In genomic region chr3:137332296-137332695, GRCh38 we compare ENCODE assay signal across 20 cellular contexts.
DNase-seq lines count a peak whose midpoint lies in the region; ATAC-seq, FAIRE-seq and TF ChIP-seq lines count a peak whose summit lies in the region.
"Had no signal": no experiment of that assay in that cellular context is flagged by ENCODE, and none has a peak within 500 bp of the region (broad histone marks: within the 10 kb centered on the region; RNA-seq: fewer than 3 reads in every experiment).

No MANE protein-coding gene starts in this region.

- peaks cover 0 to 16% (median 0%) of the 10 kb centered on the region in 5 donors for H3K27me3 Mint-ChIP-seq in naive thymus-derived CD8-positive, alpha-beta T cell
- H3K27me3 Mint-ChIP-seq: B cell; CD4-positive, CD25-positive, alpha-beta regulatory T cell had no signal

- peak; percentile 13 for FAIRE-seq in bronchial epithelial cell (lab: Jason Lieb, UNC)

- H3K4me3 ChIP-seq in bronchial epithelial cell (ENCODE audit: low read depth, low read length), result no peak overlapping the region
- H3K4me3 ChIP-seq: MG63 had no signal

- H3K27ac Mint-ChIP-seq in naive thymus-derived CD8-positive, alpha-beta T cell, result no peak overlapping the region
- H3K27ac Mint-ChIP-seq: B cell; CD4-positive, CD25-positive, alpha-beta regulatory T cell had no signal

- POLR2A ChIA-PET in naive thymus-derived CD8-positive, alpha-beta T cell (lab: Charles Lee), result no interaction called here

- no peaks in the 10 kb centered on the region for H3K36me3 Mint-ChIP-seq in naive thymus-derived CD8-positive, alpha-beta T cell
- H3K36me3 Mint-ChIP-seq: CD4-positive, CD25-positive, alpha-beta regulatory T cell had no signal

- peak; percentile 47 for ATAC-seq in GM18520 (IDR thresholded peaks at IDR 0.05; ENCODE audit: unreplicated experiment)
- ATAC-seq in GM19463 (IDR thresholded peaks at IDR 0.05; ENCODE audit: unreplicated experiment), result peak; percentile 56
- peak; percentile 60 for ATAC-seq in HG03439 (IDR thresholded peaks at IDR 0.05; ENCODE audit: unreplicated experiment)
- ATAC-seq in naive thymus-derived CD8-positive, alpha-beta T cell, result no peak

- DNase-seq in bronchial epithelial cell (ENCODE audit: low read depth) (peak; percentile 13), T-helper 9 cell (no peak), HuH-7.5 (ENCODE audit: low spot score) (no peak), NCI-H526 treated with DMSO at 0.1 percent for 48 hours (lab: John Stamatoyannopoulos, UW) (no peak)
- no peak for DNase-seq in naive thymus-derived CD8-positive, alpha-beta T cell
- DNase-seq: CD4-positive, CD25-positive, alpha-beta regulatory T cell; DMS53; Karpas-422; MG63; NCI-H1092; NCI-H1694; NCI-H69; NK-92 treated with Interleukin-12 subunit alpha and Interleukin-12 subunit beta, amount 100 ng/mL, for 24 hours; SHP77; SK-N-SH; T-helper 1 cell had no signal

- H3K27me3 ChIP-seq in bronchial epithelial cell (ENCODE audit: control insufficient read depth, insufficient read depth, low read length), result no peaks in the 10 kb centered on the region

- no peaks in the 10 kb centered on the region for H3K36me3 ChIP-seq in bronchial epithelial cell (ENCODE audit: control insufficient read depth, insufficient read depth, low read length)
- H3K36me3 ChIP-seq: MG63 had no signal

- TF ChIP-seq CTCF in bronchial epithelial cell (IDR thresholded peaks at IDR 0.05; ENCODE audit: insufficient read depth, low read length, severe bottlenecking), result no peak

- H3K4me1 Mint-ChIP-seq in naive thymus-derived CD8-positive, alpha-beta T cell, result no peaks in the 10 kb centered on the region
- H3K4me1 Mint-ChIP-seq: B cell; CD4-positive, CD25-positive, alpha-beta regulatory T cell had no signal

- H3K4me3 Mint-ChIP-seq in naive thymus-derived CD8-positive, alpha-beta T cell, result no peak overlapping the region
- H3K4me3 Mint-ChIP-seq: B cell; CD4-positive, CD25-positive, alpha-beta regulatory T cell had no signal

- H3K9me3 Mint-ChIP-seq in naive thymus-derived CD8-positive, alpha-beta T cell, result peaks cover 0 to 28% (median 4%) of the 10 kb centered on the region in 9 donors

Comparison
In these comparisons a context has a peak if more than half of its experiments do, and no peak if none do; other contexts are left out.
1. ATAC-seq: peak in GM18520 (single experiment), GM19463 (single experiment) and HG03439 (single experiment); none in naive thymus-derived CD8-positive, alpha-beta T cell (0 of 2).